In the genomic region with DNA sequence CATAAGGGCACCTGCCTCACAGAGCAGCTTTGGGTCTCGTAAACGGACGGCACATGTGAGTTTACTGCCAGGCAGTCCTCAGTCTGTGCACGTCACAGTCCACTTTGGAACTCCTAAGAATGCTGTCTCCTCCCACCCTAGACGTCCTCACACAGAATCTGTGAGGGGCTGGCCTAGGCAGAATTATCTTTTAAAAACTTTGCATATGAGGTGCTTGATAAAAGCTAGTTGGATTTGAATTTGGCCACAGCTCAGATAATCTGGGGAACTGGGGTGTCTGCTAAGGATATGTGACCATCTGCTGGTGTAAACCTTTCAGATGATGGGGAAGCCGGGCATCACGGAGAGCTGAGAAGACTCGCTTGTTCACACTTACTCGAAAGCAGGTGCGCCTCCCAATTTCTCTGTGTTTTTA, we compare ENCODE assay signal across 12 cellular contexts.
"Had no signal": no experiment of that assay in that cellular context is flagged by ENCODE, and none has a peak within 500 bp of the region (broad histone marks: within the 10 kb centered on the region; RNA-seq: fewer than 3 reads in every experiment).

No MANE protein-coding gene starts in this region.

- DNase-seq: activated CD4-positive, alpha-beta T cell treated with anti-CD3 and anti-CD28 coated beads for 4 hours; activated CD8-positive, alpha-beta memory T cell treated with anti-CD3 and anti-CD28 coated beads, Interleukin-2, amount 10 ng/mL, durations not matched to agents 7 days and 5 days; activated naive CD4-positive, alpha-beta T cell; effector CD4-positive, alpha-beta T cell; SIG-M5; T-helper 9 cell; transverse colon had no signal

- H3K27ac Mint-ChIP-seq: activated CD8-positive, alpha-beta memory T cell treated with anti-CD3 and anti-CD28 coated beads, Interleukin-2, amount 10 ng/mL, durations not matched to agents 7 days and 5 days; mesothelial cell of epicardium; stimulated activated memory B cell treated with anti-CD40 and anti-IgM and Interleukin-4, amounts not matched to agents 10 μg/mL and 1 μg/mL and 100 μg/mL, for 72 hours had no signal

- H3K36me3 ChIP-seq: breast epithelium, gastrocnemius medialis, transverse colon had no signal

- ATAC-seq: activated CD8-positive, alpha-beta memory T cell treated with anti-CD3 and anti-CD28 coated beads, Interleukin-2, amount 10 ng/mL, durations not matched to agents 7 days and 5 days; stimulated activated memory B cell treated with anti-CD40 and anti-IgM and Interleukin-4, amounts not matched to agents 10 μg/mL and 1 μg/mL and 100 μg/mL, for 72 hours had no signal

- H3K36me3 Mint-ChIP-seq: stimulated activated memory B cell treated with anti-CD40 and anti-IgM and Interleukin-4, amounts not matched to agents 10 μg/mL and 1 μg/mL and 100 μg/mL, for 72 hours had no signal

- H3K4me3 Mint-ChIP-seq: activated CD8-positive, alpha-beta memory T cell treated with anti-CD3 and anti-CD28 coated beads, Interleukin-2, amount 10 ng/mL, durations not matched to agents 7 days and 5 days; mesothelial cell of epicardium; stimulated activated memory B cell treated with anti-CD40 and anti-IgM and Interleukin-4, amounts not matched to agents 10 μg/mL and 1 μg/mL and 100 μg/mL, for 72 hours had no signal

- H3K27me3 ChIP-seq: breast epithelium had no signal

- H3K9me3 ChIP-seq: breast epithelium, gastrocnemius medialis, transverse colon had no signal

- H3K27ac ChIP-seq: gastrocnemius medialis, transverse colon had no signal

- H3K4me1 ChIP-seq: breast epithelium, transverse colon had no signal

- H3K4me3 ChIP-seq: breast epithelium, gastrocnemius medialis, transverse colon had no signal

- H3K4me1 Mint-ChIP-seq: mesothelial cell of epicardium; stimulated activated memory B cell treated with anti-CD40 and anti-IgM and Interleukin-4, amounts not matched to agents 10 μg/mL and 1 μg/mL and 100 μg/mL, for 72 hours had no signal

- FAIRE-seq: endothelial cell of umbilical vein had no signal
